In genomic region chr22:26769663-26770062, GRCh38 we compare ENCODE assay signal across 32 cellular contexts.
"Had no signal": no experiment of that assay in that cellular context is flagged by ENCODE, and none has a peak within 500 bp of the region (broad histone marks: within the 10 kb centered on the region; RNA-seq: fewer than 3 reads in every experiment).

No MANE protein-coding gene starts in this region.

- DNase-seq: activated CD4-positive, alpha-beta T cell treated with anti-CD3 and anti-CD28 coated beads for 4 hours; activated CD4-positive, alpha-beta T cell treated with anti-CD3 and anti-CD28 coated beads, Interleukin-2, amount 50 U/mL, for 48 hours; activated CD4-positive, CD25-positive, alpha-beta regulatory T cell; activated CD8-positive, alpha-beta memory T cell treated with anti-CD3 and anti-CD28 coated beads, Interleukin-2, amount 50 U/mL, for 48 hours; activated T-cell treated with anti-CD3 and anti-CD28 coated beads, Interleukin-2, amount 50 U/mL, for 24 hours; amygdala; foreskin keratinocyte; heart left ventricle; immature natural killer cell; kidney; left colon; mammary epithelial cell; naive B cell; nephron progenitor cell; pancreas; sigmoid colon; small intestine; stimulated activated CD4-positive, alpha-beta T cell treated with anti-CD3 and anti-CD28 coated beads, Interleukin-4, amount 100 ng/mL, for 24 hours; stimulated activated CD8-positive, alpha-beta memory T cell treated with anti-CD3 and anti-CD28 coated beads, Interleukin-4, amount 100 ng/mL, for 48 hours; stimulated activated naive B cell treated with anti-CD40 and anti-IgM and Interleukin-4, amounts not matched to agents 10 μg/mL and 1 μg/mL and 100 μg/mL, for 72 hours; T-cell; uterus had no signal

- H3K36me3 ChIP-seq: breast epithelium, pancreas, prostate gland, uterus had no signal

- H3K36me3 Mint-ChIP-seq: type B pancreatic cell had no signal

- H3K4me3 ChIP-seq: breast epithelium, esophagus muscularis mucosa, heart left ventricle, pancreas, prostate gland, sigmoid colon, thoracic aorta, uterus had no signal

- H3K9me3 ChIP-seq: breast epithelium, esophagus muscularis mucosa, pancreas, prostate gland, thoracic aorta, uterus had no signal

- H3K27ac Mint-ChIP-seq: activated naive CD8-positive, alpha-beta T cell; activated T-cell treated with anti-CD3 and anti-CD28 coated beads, Interleukin-2, amount 50 U/mL, for 24 hours; activated T-helper 17 cell treated with anti-CD3 and anti-CD28 coated beads, Interleukin-2, amount 50 U/mL, for 72 hours; dendritic cell treated with granulocyte-macrophage colony-stimulating factor and Interleukin-4, amounts not matched to agents 40 ng/mL and 50 ng/mL, for 4 days; immature natural killer cell; mesothelial cell of epicardium; nephron progenitor cell; stimulated activated naive B cell treated with anti-CD40 and anti-IgM and Interleukin-4, amounts not matched to agents 10 μg/mL and 1 μg/mL and 100 μg/mL, for 72 hours; T-cell; type B pancreatic cell had no signal

- H3K9me3 Mint-ChIP-seq: activated T-helper 17 cell treated with anti-CD3 and anti-CD28 coated beads, Interleukin-2, amount 50 U/mL, for 72 hours; central memory CD8-positive, alpha-beta T cell; immature natural killer cell; type B pancreatic cell had no signal

- H3K4me1 ChIP-seq: breast epithelium, esophagus muscularis mucosa, foreskin keratinocyte, heart left ventricle, pancreas, prostate gland, uterus had no signal

- H3K4me1 Mint-ChIP-seq: activated T-helper 17 cell treated with anti-CD3 and anti-CD28 coated beads, Interleukin-2, amount 50 U/mL, for 72 hours; central memory CD8-positive, alpha-beta T cell; naive B cell; stimulated activated naive B cell treated with anti-CD40 and anti-IgM and Interleukin-4, amounts not matched to agents 10 μg/mL and 1 μg/mL and 100 μg/mL, for 72 hours had no signal

- H3K4me3 Mint-ChIP-seq: activated naive CD8-positive, alpha-beta T cell; activated T-cell treated with anti-CD3 and anti-CD28 coated beads, Interleukin-2, amount 50 U/mL, for 24 hours; activated T-helper 17 cell treated with anti-CD3 and anti-CD28 coated beads, Interleukin-2, amount 50 U/mL, for 72 hours; central memory CD8-positive, alpha-beta T cell; dendritic cell treated with granulocyte-macrophage colony-stimulating factor and Interleukin-4, amounts not matched to agents 40 ng/mL and 50 ng/mL, for 4 days; immature natural killer cell; mesothelial cell of epicardium; naive B cell; nephron progenitor cell; stimulated activated naive B cell treated with anti-CD40 and anti-IgM and Interleukin-4, amounts not matched to agents 10 μg/mL and 1 μg/mL and 100 μg/mL, for 72 hours; T-cell; type B pancreatic cell had no signal

- H3K27me3 Mint-ChIP-seq: activated naive CD8-positive, alpha-beta T cell; activated T-cell treated with anti-CD3 and anti-CD28 coated beads, Interleukin-2, amount 50 U/mL, for 24 hours; activated T-helper 17 cell treated with anti-CD3 and anti-CD28 coated beads, Interleukin-2, amount 50 U/mL, for 72 hours; central memory CD8-positive, alpha-beta T cell; dendritic cell treated with granulocyte-macrophage colony-stimulating factor and Interleukin-4, amounts not matched to agents 40 ng/mL and 50 ng/mL, for 4 days; naive B cell; stimulated activated naive B cell treated with anti-CD40 and anti-IgM and Interleukin-4, amounts not matched to agents 10 μg/mL and 1 μg/mL and 100 μg/mL, for 72 hours; T-cell; type B pancreatic cell had no signal

- H3K27ac ChIP-seq: breast epithelium, esophagus muscularis mucosa, foreskin keratinocyte, heart left ventricle, pancreas, prostate gland, sigmoid colon, thoracic aorta, uterus had no signal

- ATAC-seq: activated T-helper 17 cell treated with anti-CD3 and anti-CD28 coated beads, Interleukin-2, amount 50 U/mL, for 72 hours; foreskin keratinocyte; heart left ventricle; left colon; pancreas; stimulated activated naive B cell treated with anti-CD40 and anti-IgM and Interleukin-4, amounts not matched to agents 10 μg/mL and 1 μg/mL and 100 μg/mL, for 72 hours; T-cell had no signal
